Comparison of ENCODE assay signal across 8 cellular contexts in the genomic region with DNA sequence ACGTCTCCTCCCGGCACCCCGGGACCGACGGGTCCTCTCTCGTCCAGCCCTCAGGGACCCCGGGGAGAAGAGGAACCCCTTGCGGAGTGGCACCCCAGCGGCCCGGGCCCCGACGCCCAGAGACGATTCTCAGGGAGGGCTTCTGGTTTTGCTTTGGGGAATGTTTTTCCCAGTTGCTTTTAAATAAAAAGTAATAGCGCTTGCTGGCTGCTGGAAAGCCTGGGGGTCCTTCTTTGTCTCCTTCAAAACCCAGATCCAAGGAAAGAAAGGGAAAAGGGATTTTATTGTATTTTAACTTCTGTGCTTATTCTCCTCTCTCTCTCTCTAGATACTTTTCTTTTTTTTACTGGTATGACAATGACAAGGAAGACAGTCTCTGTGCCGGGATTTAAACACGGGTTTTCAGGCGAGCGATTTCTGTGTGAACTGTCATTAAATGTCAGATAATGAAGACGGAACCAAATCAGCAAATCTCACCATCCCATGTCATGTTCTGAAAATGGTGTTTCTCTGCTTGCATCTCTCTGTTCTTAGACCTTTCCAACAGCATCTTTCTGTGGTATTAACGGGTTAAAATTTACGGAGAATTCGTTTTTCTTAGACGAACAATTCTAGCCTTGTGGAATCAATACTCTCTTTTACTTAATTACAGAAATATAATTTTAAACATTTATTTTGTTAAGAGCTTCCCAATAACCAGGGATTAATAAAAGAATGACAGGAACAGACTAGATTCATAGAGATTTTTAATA. TPM values are rescaled to one million over a fixed set of nuclear protein-coding genes. Genes with fewer than 3 reads are reported as not detected.
DNase-seq lines count a peak whose midpoint lies in the region; ATAC-seq, FAIRE-seq and TF ChIP-seq lines count a peak whose summit lies in the region.

No MANE protein-coding gene starts in this region.

- no peak overlapping the region for H2AFZ ChIP-seq in HepG2 (ENCODE audit: low read length)

- no peak overlapping the region for H3K9ac ChIP-seq in HepG2 (ENCODE audit: insufficient read depth, low read depth, low read length)

- H3K9me3 Mint-ChIP-seq in activated CD4-positive, alpha-beta T cell treated with anti-CD3 and anti-CD28 coated beads for 36 hours (ENCODE audit: low read depth) = no peaks in the 10 kb centered on the region
- H3K9me3 Mint-ChIP-seq in activated naive CD8-positive, alpha-beta T cell treated with anti-CD3 and anti-CD28 coated beads, Interleukin-2, amount 50 U/mL, for 24 hours = no peaks in the 10 kb centered on the region

- in situ Hi-C loops in HepG2 (cut with HindIII; ENCODE audit: extremely low pct_ligation_motif_present, low pct_unique_long_range_greater_than_20kb) = no loop called here

- no peaks in the 10 kb centered on the region for H3K36me3 ChIP-seq in HepG2 (replicated peaks in 1 of 2; ENCODE audit: control insufficient read depth in 1 of 2, insufficient read depth in 2 of 2, low read length in 2 of 2)
- H3K36me3 ChIP-seq in suprapubic skin = no peaks in the 10 kb centered on the region

- H3K27me3 ChIP-seq in HepG2 (ENCODE audit: control insufficient read depth in 1 of 2, insufficient read depth in 2 of 2, low read length in 2 of 2) (peaks cover 5 to 46% of the 10 kb centered on the region in 2 experiments), suprapubic skin (peaks cover 14% of the 10 kb centered on the region)

- no peak for TF ChIP-seq RAD21 in HepG2 (CRISPR knock-in tag; IDR thresholded peaks at IDR 0.05)

- no peaks in the 10 kb centered on the region for H3K79me2 ChIP-seq in HepG2 (ENCODE audit: insufficient read depth, low read length)

- TF ChIP-seq EP300 in HepG2 (IDR thresholded peaks at IDR 0.05; ENCODE audit: low read depth in 2 of 2, low read length in 2 of 2) (no peak), HepG2 (CRISPR knock-in tag; IDR thresholded peaks at IDR 0.05; ENCODE audit: borderline replicate concordance) (no peak), suprapubic skin (IDR thresholded peaks at IDR 0.05) (no peak)

- no peak for TF ChIP-seq CTCF in HepG2 (CRISPR knock-in tag; IDR thresholded peaks at IDR 0.05)
- no peak for TF ChIP-seq CTCF in suprapubic skin (IDR thresholded peaks at IDR 0.05)

- H3K27ac Mint-ChIP-seq in activated CD4-positive, alpha-beta T cell treated with anti-CD3 and anti-CD28 coated beads for 36 hours = no peak overlapping the region
- H3K27ac Mint-ChIP-seq in activated naive CD8-positive, alpha-beta T cell treated with anti-CD3 and anti-CD28 coated beads, Interleukin-2, amount 50 U/mL, for 24 hours = no peak overlapping the region

- no peak for FAIRE-seq in HepG2 (lab: Jason Lieb, UNC)

- peak overlapping the region; percentile 57 for H3K4me3 Mint-ChIP-seq in activated CD4-positive, alpha-beta T cell treated with anti-CD3 and anti-CD28 coated beads for 36 hours
- H3K4me3 Mint-ChIP-seq in activated naive CD8-positive, alpha-beta T cell treated with anti-CD3 and anti-CD28 coated beads, Interleukin-2, amount 50 U/mL, for 24 hours = peak overlapping the region; percentile 64

- peaks cover 7% of the 10 kb centered on the region for H3K4me1 Mint-ChIP-seq in activated CD4-positive, alpha-beta T cell treated with anti-CD3 and anti-CD28 coated beads for 36 hours
- H3K4me1 Mint-ChIP-seq in activated naive CD8-positive, alpha-beta T cell treated with anti-CD3 and anti-CD28 coated beads, Interleukin-2, amount 50 U/mL, for 24 hours = peaks cover 11% of the 10 kb centered on the region

- H3K9me3 ChIP-seq in HepG2 (ENCODE audit: low read length) (no peaks in the 10 kb centered on the region), suprapubic skin (no peaks in the 10 kb centered on the region)

- peaks cover 40% of the 10 kb centered on the region for H3K27me3 Mint-ChIP-seq in activated CD4-positive, alpha-beta T cell treated with anti-CD3 and anti-CD28 coated beads for 36 hours
- H3K27me3 Mint-ChIP-seq in activated naive CD8-positive, alpha-beta T cell treated with anti-CD3 and anti-CD28 coated beads, Interleukin-2, amount 50 U/mL, for 24 hours = peaks cover 53% of the 10 kb centered on the region

- no peak for TF ChIP-seq POLR2A in HepG2 (IDR thresholded peaks at IDR 0.05; ENCODE audit: insufficient read depth in 1 of 2, low read depth in 2 of 2, low read length in 2 of 2)
- no peak for TF ChIP-seq POLR2A in suprapubic skin (IDR thresholded peaks at IDR 0.05)

- H3K27ac ChIP-seq in HepG2 (ENCODE audit: extremely low read length, insufficient read depth, low read length) (no peak overlapping the region), suprapubic skin (peak overlapping the region; percentile 42)

- H3K4me3 ChIP-seq in HepG2 (replicated peaks in 1 of 3; ENCODE audit: insufficient read depth in 1 of 3, low read depth in 2 of 3, low read length in 3 of 3) = peak overlapping the region; percentile 51 to 71 (median 59)
- H3K4me3 ChIP-seq in suprapubic skin = peak overlapping the region; percentile 73

- no TSS peak for BruUV-seq in HepG2 (replicated peaks; lab: Mats Ljungman, UMichigan)

- no peaks in the 10 kb centered on the region for H3K36me3 Mint-ChIP-seq in activated CD4-positive, alpha-beta T cell treated with anti-CD3 and anti-CD28 coated beads for 36 hours (ENCODE audit: low read depth)
- H3K36me3 Mint-ChIP-seq in activated naive CD8-positive, alpha-beta T cell treated with anti-CD3 and anti-CD28 coated beads, Interleukin-2, amount 50 U/mL, for 24 hours (ENCODE audit: low read depth) = no peaks in the 10 kb centered on the region

- no peaks in the 10 kb centered on the region for H4K20me1 ChIP-seq in HepG2 (ENCODE audit: insufficient read depth, low read length)

- peak overlapping the region; percentile 70 for H3K4me2 ChIP-seq in HepG2 (ENCODE audit: low read depth, low read length)

- 11% methylated on average over 21 of the region's 23 CpGs for whole genome bisulfite sequencing in HepG2 (ENCODE audit: low lambda C conversion rate)
- 16% methylated on average over 17 of the region's 23 CpGs for WGBS in suprapubic skin

- intact Hi-C loops in activated CD4-positive, alpha-beta T cell treated with anti-CD3 and anti-CD28 coated beads for 36 hours (cut with DNase I, micrococcal nuclease) = loop anchor here in 1 of 2 experiments (2.0 kb wide), 1 partner anchor 73 kb away; a partner anchor contains a TSS
- intact Hi-C loops in HepG2 (cut with micrococcal nuclease; ENCODE audit: unreplicated experiment) = no loop called here

- DNase-seq in activated CD4-positive, alpha-beta T cell treated with anti-CD3 and anti-CD28 coated beads for 36 hours = no peak
- no peak for DNase-seq in activated CD4-positive, alpha-beta T cell treated with anti-CD3 and anti-CD28 coated beads, Interleukin-2, amount 50 U/mL, for 4 hours
- DNase-seq in activated naive CD8-positive, alpha-beta T cell treated with anti-CD3 and anti-CD28 coated beads, Interleukin-2, amount 50 U/mL, for 24 hours = no peak
- DNase-seq in HepG2 (ENCODE audit: low spot score) (no peak), suprapubic skin (ENCODE audit: low spot score in 2 of 2) (no peak), A172 (ENCODE audit: low spot score) (no peak), epidermal melanocyte (ENCODE audit: insufficient read length, low spot score) (no peak)

- CTCF ChIA-PET in activated CD4-positive, alpha-beta T cell treated with anti-CD3 and anti-CD28 coated beads for 36 hours (lab: Charles Lee) = interaction anchor here (1.1 kb wide), 1 partner anchor 11 kb away, joined by 3 read pairs; no protein-coding TSS in a partner anchor
- CTCF ChIA-PET in HepG2 (lab: Yijun Ruan, JAX; ENCODE audit: low intra/inter-chr PET ratio, low total read pairs) = no interaction called here

- H3K4me1 ChIP-seq in HepG2 (ENCODE audit: insufficient read depth, low read length) (peaks cover 8% of the 10 kb centered on the region), suprapubic skin (peaks cover 16% of the 10 kb centered on the region)

- ATAC-seq in activated CD4-positive, alpha-beta T cell treated with anti-CD3 and anti-CD28 coated beads for 36 hours = no peak
- ATAC-seq in activated naive CD8-positive, alpha-beta T cell treated with anti-CD3 and anti-CD28 coated beads, Interleukin-2, amount 50 U/mL, for 24 hours = no peak
- ATAC-seq in HepG2 = no peak
- no peak for ATAC-seq in HG02973 (IDR thresholded peaks at IDR 0.05; ENCODE audit: unreplicated experiment)

- POLR2A ChIA-PET in activated CD4-positive, alpha-beta T cell treated with anti-CD3 and anti-CD28 coated beads for 36 hours (lab: Charles Lee) = interaction anchor here (0.6 kb wide), 1 partner anchor 174 kb away, joined by 3 read pairs; no protein-coding TSS in a partner anchor
- POLR2A ChIA-PET in HepG2 (lab: Yijun Ruan, JAX) = no interaction called here

TF ChIP-seq in HepG2, 621 proteins besides CTCF, POLR2A, EP300 and RAD21 (continues in another document):
- TF ChIP-seq CBX2 (IDR thresholded peaks at IDR 0.05; ENCODE audit: low read depth, low read length) = peak; percentile 87
- peak; percentile 53; the same call in 1 of the 2 replicates for TF ChIP-seq CBX2 (CRISPR knock-in tag; IDR thresholded peaks at IDR 0.05; ENCODE audit: low read depth)

RNA-seq across cellular contexts. Expression of a gene that starts 0.6 kb away (rescaled TPM):
- under 1 TPM; 0.39 to 0.55 TPM for total RNA-seq in activated CD4-positive, alpha-beta T cell treated with anti-CD3 and anti-CD28 coated beads for 36 hours
- 1.1 and 2.0 TPM in 2 replicates for total RNA-seq in HepG2 (2016; rRNA removed; fragmentation: Illumina TruSeq; extraction: Trizol)
- 0.40 and 0.71 TPM in 2 replicates for total RNA-seq in HepG2 (2016; cell fraction: cytosol; rRNA removed; fragmentation: Illumina TruSeq; extraction: Trizol; ENCODE audit: low read depth)
- 2.0 and 2.1 TPM in 2 replicates for total RNA-seq in HepG2 (2016; cell fraction: insoluble cytoplasmic fraction; rRNA removed; fragmentation: Illumina TruSeq; extraction: Trizol)
- total RNA-seq in HepG2 (2016; cell fraction: membrane; rRNA removed; fragmentation: Illumina TruSeq; extraction: Trizol) = 0.71 and 1.1 TPM in 2 replicates
- 1.5 and 2.6 TPM in 2 replicates for total RNA-seq in HepG2 (2016; cell fraction: nucleus; rRNA removed; fragmentation: Illumina TruSeq; extraction: Trizol)
- polyA plus RNA-seq in HepG2 (2011; rRNA removed) = 0.71 and 0.74 TPM in 2 replicates
- 0.46 and 1.2 TPM in 2 replicates for polyA plus RNA-seq in HepG2 (2011; cell fraction: cytosol; rRNA removed)
- 0.55 and 0.87 TPM in 2 replicates for polyA plus RNA-seq in HepG2 (2011; cell fraction: nucleus; rRNA removed)
- polyA plus RNA-seq in HepG2 (2012) = 0.87 and 2.5 TPM in 2 replicates
- 0.47 and 1.1 TPM in 2 replicates for polyA plus RNA-seq in HepG2 (2016; cell fraction: cytosol; fragmentation: Illumina TruSeq; extraction: Trizol; ENCODE audit: low read depth)
- polyA plus RNA-seq in HepG2 (2016; cell fraction: insoluble cytoplasmic fraction; fragmentation: Illumina TruSeq; extraction: Trizol; ENCODE audit: low read depth) = 1.1 and 1.3 TPM in 2 replicates
- polyA plus RNA-seq in HepG2 (2016; cell fraction: membrane; fragmentation: Illumina TruSeq; extraction: Trizol; ENCODE audit: low read depth) = 1.00 and 1.6 TPM in 2 replicates
- polyA plus RNA-seq in HepG2 (2016; cell fraction: nucleus; fragmentation: Illumina TruSeq; extraction: Trizol; ENCODE audit: insufficient read depth, low read depth) = 3.8 and 6.0 TPM in 2 replicates
- 0.60 and 25.3 TPM in 2 replicates for polyA minus RNA-seq in HepG2 (2011; rRNA and poly(A)+ RNA removed; ENCODE audit: low replicate concordance)
- 1.7 TPM in 1 of 2 replicates, not detected in the other for polyA minus RNA-seq in HepG2 (2011; cell fraction: cytosol; rRNA and poly(A)+ RNA removed)
- polyA minus RNA-seq in HepG2 (2011; cell fraction: nucleus; rRNA and poly(A)+ RNA removed) = 0.52 and 1.5 TPM in 2 replicates
- 10 to 100 TPM in 1 of 4 donors, 1 to 10 TPM in 3; 3.2 to 13.3 (median 6.7) TPM for total RNA-seq in suprapubic skin
- total RNA-seq in A172 (2014; rRNA removed; shearing (Covaris generic)) = 6.7 and 22.9 TPM in 2 replicates
